Comparison of ENCODE assay signal across 8 cellular contexts in genomic region chr17:82257473-82257872, GRCh38. TPM values are rescaled to one million over a fixed set of nuclear protein-coding genes. Genes with fewer than 3 reads are reported as not detected.
DNase-seq lines count a peak whose midpoint lies in the region; ATAC-seq and TF ChIP-seq lines count a peak whose summit lies in the region.

No MANE protein-coding gene starts in this region.

- peak overlapping the region in 1 of 4 donors; percentile 10 for H3K4me3 Mint-ChIP-seq in CD4-positive, CD25-positive, alpha-beta regulatory T cell
- H3K4me3 Mint-ChIP-seq in nephron progenitor cell: no peak overlapping the region

- H3K9me3 Mint-ChIP-seq in CD4-positive, CD25-positive, alpha-beta regulatory T cell: peaks cover 0 to 1% (median 0%) of the 10 kb centered on the region in 7 donors
- no peaks in the 10 kb centered on the region for H3K9me3 Mint-ChIP-seq in nephron progenitor cell

- intact Hi-C loops in upper lobe of right lung (cut with DNase I): no loop called here

- H3K27ac ChIP-seq in CD4-positive, CD25-positive, alpha-beta regulatory T cell (ENCODE audit: insufficient read depth, low read length, poor library complexity, severe bottlenecking): peak overlapping the region; percentile 68
- H3K27ac ChIP-seq in WERI-Rb-1 (peak overlapping the region; percentile 5; the same call in 1 of the 2 replicates), upper lobe of right lung (no peak overlapping the region)

- TF ChIP-seq CTCF in WERI-Rb-1 (IDR thresholded peaks at IDR 0.05; ENCODE audit: low read depth, low read length) (peak; percentile 32; the same call in 1 of the 2 replicates), nephron progenitor cell (IDR thresholded peaks at IDR 0.05) (no peak), upper lobe of right lung (IDR thresholded peaks at IDR 0.05) (no peak)

- peaks cover 60% of the 10 kb centered on the region for H3K36me3 Mint-ChIP-seq in CD4-positive, CD25-positive, alpha-beta regulatory T cell
- peaks cover 84% of the 10 kb centered on the region for H3K36me3 Mint-ChIP-seq in nephron progenitor cell (ENCODE audit: low read depth)

- peaks cover 7 to 33% (median 28%) of the 10 kb centered on the region in 4 donors for H3K4me1 Mint-ChIP-seq in CD4-positive, CD25-positive, alpha-beta regulatory T cell
- H3K4me1 Mint-ChIP-seq in nephron progenitor cell: no peaks in the 10 kb centered on the region

- H3K27me3 Mint-ChIP-seq in CD4-positive, CD25-positive, alpha-beta regulatory T cell: no peaks in the 10 kb centered on the region
- peaks cover 2% of the 10 kb centered on the region for H3K27me3 Mint-ChIP-seq in nephron progenitor cell (ENCODE audit: low read depth, poor library complexity)

- no peak overlapping the region for H3K4me3 ChIP-seq in CD4-positive, CD25-positive, alpha-beta regulatory T cell (ENCODE audit: low read depth, low read length)
- H3K4me3 ChIP-seq in WERI-Rb-1 (ENCODE audit: low read depth, low read length) (no peak overlapping the region), upper lobe of right lung (no peak overlapping the region)

- H3K4me1 ChIP-seq in CD4-positive, CD25-positive, alpha-beta regulatory T cell (ENCODE audit: control insufficient read depth, insufficient read depth, low read length, poor library complexity, severe bottlenecking): no peaks in the 10 kb centered on the region
- H3K4me1 ChIP-seq in upper lobe of right lung: no peaks in the 10 kb centered on the region

- no peaks in the 10 kb centered on the region for H3K9me3 ChIP-seq in CD4-positive, CD25-positive, alpha-beta regulatory T cell (ENCODE audit: control insufficient read depth in 2 of 2, low read length in 2 of 2)
- H3K9me3 ChIP-seq in WERI-Rb-1 (ENCODE audit: severe bottlenecking): peaks cover 6% of the 10 kb centered on the region
- H3K9me3 ChIP-seq in upper lobe of right lung: no peaks in the 10 kb centered on the region

- peak overlapping the region; percentile 9 to 88 (median 86) for H3K27ac Mint-ChIP-seq in CD4-positive, CD25-positive, alpha-beta regulatory T cell
- peak overlapping the region; percentile 95 for H3K27ac Mint-ChIP-seq in nephron progenitor cell

- peaks cover 75% of the 10 kb centered on the region for H3K36me3 ChIP-seq in CD4-positive, CD25-positive, alpha-beta regulatory T cell (ENCODE audit: control insufficient read depth, insufficient read depth, low read length)
- peaks cover 71% of the 10 kb centered on the region for H3K36me3 ChIP-seq in WERI-Rb-1
- peaks cover 79% of the 10 kb centered on the region for H3K36me3 ChIP-seq in upper lobe of right lung

- DNase-seq in CD4-positive, CD25-positive, alpha-beta regulatory T cell: peak; percentile 48 to 60 (median 57)
- DNase-seq in WERI-Rb-1: peak; percentile 94
- DNase-seq in dermis blood vessel endothelial cell: peak; percentile 70
- DNase-seq in nephron progenitor cell: no peak
- DNase-seq in upper lobe of right lung: no peak
- DNase-seq in NCI-H2081 treated with DMSO at 0.1 percent for 48 hours (lab: John Stamatoyannopoulos, UW): no peak

- no peaks in the 10 kb centered on the region for H3K27me3 ChIP-seq in CD4-positive, CD25-positive, alpha-beta regulatory T cell (ENCODE audit: control insufficient read depth, insufficient read depth, low read length)
- H3K27me3 ChIP-seq in WERI-Rb-1 (ENCODE audit: insufficient read depth, low read depth, severe bottlenecking) (no peaks in the 10 kb centered on the region), upper lobe of right lung (no peaks in the 10 kb centered on the region)

- peak; percentile 87 to 94 for ATAC-seq in CD4-positive, CD25-positive, alpha-beta regulatory T cell (ENCODE audit: low read depth in 2 of 2)
- ATAC-seq in upper lobe of right lung (peak; percentile 77), GM21360 (IDR thresholded peaks at IDR 0.05; ENCODE audit: unreplicated experiment) (no peak), GM19035 (IDR thresholded peaks at IDR 0.05; ENCODE audit: unreplicated experiment) (no peak)

RNA-seq across cellular contexts. Expression of gene CSNK1D, which starts 16.0 kb away (rescaled TPM):
- 333 TPM for total RNA-seq in CD4-positive, CD25-positive, alpha-beta regulatory T cell
- 10 to 100 TPM; 41.2 to 50.3 (median 48.6) TPM for polyA plus RNA-seq in CD4-positive, CD25-positive, alpha-beta regulatory T cell
- 39.3 and 69.2 TPM in 2 replicates for total RNA-seq in dermis blood vessel endothelial cell
- total RNA-seq in upper lobe of right lung: 150 TPM

RNA-seq across cellular contexts. Expression of gene SLC16A3, which starts 28.6 kb away (rescaled TPM):
- total RNA-seq in CD4-positive, CD25-positive, alpha-beta regulatory T cell: 52.5 TPM
- polyA plus RNA-seq in CD4-positive, CD25-positive, alpha-beta regulatory T cell: 1 to 10 TPM; 1.5 to 3.3 (median 2.2) TPM
- 99.4 and 121 TPM in 2 replicates for total RNA-seq in dermis blood vessel endothelial cell
- total RNA-seq in upper lobe of right lung: 77.5 TPM

RNA-seq across cellular contexts. Expression of gene CCDC57, which starts 44.8 kb away (rescaled TPM):
- total RNA-seq in CD4-positive, CD25-positive, alpha-beta regulatory T cell: 76.6 TPM
- polyA plus RNA-seq in CD4-positive, CD25-positive, alpha-beta regulatory T cell: 10 to 100 TPM; 27.7 to 38.9 (median 33.7) TPM
- 5.4 and 9.4 TPM in 2 replicates for total RNA-seq in dermis blood vessel endothelial cell
- 50.5 TPM for total RNA-seq in upper lobe of right lung

RNA-seq across cellular contexts. Expression of gene CD7, which starts 59.9 kb away (rescaled TPM):
- total RNA-seq in CD4-positive, CD25-positive, alpha-beta regulatory T cell: 140 TPM
- polyA plus RNA-seq in CD4-positive, CD25-positive, alpha-beta regulatory T cell: 10 to 100 TPM; 56.3 to 76.9 (median 68.3) TPM
- not detected in 2 replicates for total RNA-seq in dermis blood vessel endothelial cell
- total RNA-seq in upper lobe of right lung: 7.2 TPM

Comparison
In these comparisons a context has a peak if more than half of its experiments do, and no peak if none do; other contexts are left out.
1. ATAC-seq: peak in CD4-positive, CD25-positive, alpha-beta regulatory T cell (2 of 2) and upper lobe of right lung (single experiment); none in GM21360 (single experiment) and GM19035 (single experiment).
2. DNase-seq: peak in CD4-positive, CD25-positive, alpha-beta regulatory T cell (3 of 3), WERI-Rb-1 (single experiment) and dermis blood vessel endothelial cell (single experiment); none in nephron progenitor cell (single experiment), upper lobe of right lung (single experiment) and NCI-H2081 treated with DMSO at 0.1 percent for 48 hours (single experiment).